Comparison of ENCODE assay signal across 8 cellular contexts in genomic region chr16:71230122-71230845, GRCh38. TPM values are rescaled to one million over a fixed set of nuclear protein-coding genes. Genes with fewer than 3 reads are reported as not detected.
A peak's percentile ranks its signal among the peaks of the same experiment; 100 is the strongest.
DNase-seq lines count a peak whose midpoint lies in the region; ATAC-seq and TF ChIP-seq lines count a peak whose summit lies in the region.

Gene HYDIN (minus strand): TSS chr16:71230722. CDS start chr16:71186895, 43,827 bp downstream.

- H3K9me3 ChIP-seq in body of pancreas: peaks cover 0 to 5% (median 0%) of the 10 kb centered on the region in 3 donors
- H3K9me3 ChIP-seq in testis: no peaks in the 10 kb centered on the region
- peaks cover 0 to 46% (median 0%) of the 10 kb centered on the region in 4 donors for H3K9me3 ChIP-seq in tibial nerve

- no peaks in the 10 kb centered on the region for H3K36me3 ChIP-seq in body of pancreas (replicated peaks in 1 of 2; ENCODE audit: insufficient read depth in 1 of 2, low read depth in 2 of 2)
- H3K36me3 ChIP-seq in kidney epithelial cell (ENCODE audit: control insufficient read depth, insufficient read depth, low read length): no peaks in the 10 kb centered on the region
- no peaks in the 10 kb centered on the region for H3K36me3 ChIP-seq in testis (ENCODE audit: low read depth, missing control alignments)
- H3K36me3 ChIP-seq in tibial nerve: no peaks in the 10 kb centered on the region

- H3K4me3 Mint-ChIP-seq in effector memory CD8-positive, alpha-beta T cell: no peak within 1 kb of the TSS

- TF ChIP-seq CTCF in body of pancreas (IDR thresholded peaks at IDR 0.05) (no peak), kidney epithelial cell (IDR thresholded peaks at IDR 0.05; ENCODE audit: insufficient read depth, low read length, poor library complexity, severe bottlenecking) (no peak), testis (IDR thresholded peaks at IDR 0.05) (no peak), tibial nerve (IDR thresholded peaks at IDR 0.05) (no peak)

- H3K27ac ChIP-seq in body of pancreas (peak within 1 kb of the TSS in 1 of 4 donors; percentile 10), testis (no peak within 1 kb of the TSS), tibial nerve (no peak within 1 kb of the TSS)

- H3K27ac Mint-ChIP-seq in effector memory CD8-positive, alpha-beta T cell: no peak within 1 kb of the TSS

- TF ChIP-seq EP300 in tibial nerve (IDR thresholded peaks at IDR 0.05): no peak

- peaks cover 26 to 30% of the 10 kb centered on the region in 2 donors for H3K27me3 Mint-ChIP-seq in effector memory CD8-positive, alpha-beta T cell

- TF ChIP-seq POLR2A in body of pancreas (IDR thresholded peaks at IDR 0.05) (peak in 1 of 3 donors; percentile 30), testis (IDR thresholded peaks at IDR 0.05) (no peak), tibial nerve (IDR thresholded peaks at IDR 0.05) (no peak)

- H3K4me1 ChIP-seq in body of pancreas: no peaks in the 10 kb centered on the region
- H3K4me1 ChIP-seq in testis: no peaks in the 10 kb centered on the region
- no peaks in the 10 kb centered on the region for H3K4me1 ChIP-seq in tibial nerve

- H3K27me3 ChIP-seq in body of pancreas: no peaks in the 10 kb centered on the region
- H3K27me3 ChIP-seq in kidney epithelial cell (ENCODE audit: control insufficient read depth, insufficient read depth, low read length): no peaks in the 10 kb centered on the region
- no peaks in the 10 kb centered on the region for H3K27me3 ChIP-seq in testis
- H3K27me3 ChIP-seq in tibial nerve: peaks cover 0 to 8% of the 10 kb centered on the region in 2 donors

- 4 to 7% methylated on average over 31 to 38 of the region's 38 CpGs for WGBS in body of pancreas, 2 donors
- 6 to 9% methylated on average over 30 to 38 of the region's 38 CpGs for WGBS in testis, 2 donors
- WGBS in tibial nerve, 2 donors: 10 to 11% methylated on average over 37 to 38 of the region's 38 CpGs

- no peaks in the 10 kb centered on the region for H3K4me1 Mint-ChIP-seq in effector memory CD8-positive, alpha-beta T cell (ENCODE audit: low read depth in 2 of 2)

- no peaks in the 10 kb centered on the region for H3K36me3 Mint-ChIP-seq in effector memory CD8-positive, alpha-beta T cell (ENCODE audit: insufficient read depth)

- H3K9me3 Mint-ChIP-seq in effector memory CD8-positive, alpha-beta T cell: peaks cover 2 to 25% of the 10 kb centered on the region in 2 donors

- ATAC-seq in body of pancreas: peak; percentile 94
- no peak for ATAC-seq in effector memory CD8-positive, alpha-beta T cell (replicated peaks)
- ATAC-seq in GM21528 (IDR thresholded peaks at IDR 0.05; ENCODE audit: low FRiP score, unreplicated experiment): no peak

- H3K4me3 ChIP-seq in body of pancreas: peak within 1 kb of the TSS in 1 of 2 donors; percentile 18
- H3K4me3 ChIP-seq in kidney epithelial cell (ENCODE audit: low read depth, low read length): peak within 1 kb of the TSS; percentile 65
- peak within 1 kb of the TSS; percentile 36 to 45 for H3K4me3 ChIP-seq in testis
- no peak within 1 kb of the TSS for H3K4me3 ChIP-seq in tibial nerve

- intact Hi-C loops in body of pancreas (cut with DNase I) (no loop called here), testis (cut with DNase I; ENCODE audit: low total_unique reads) (no loop called here)

- peak; percentile 2 for DNase-seq in GM04504 (ENCODE audit: low read depth)
- peak; percentile 12 for DNase-seq in NCI-H2107 (lab: John Stamatoyannopoulos, UW)
- DNase-seq in body of pancreas: peak; percentile 85 to 92 (median 90)
- DNase-seq in kidney epithelial cell (ENCODE audit: low read depth): peak; percentile 60
- peak; percentile 94 for DNase-seq in testis
- DNase-seq in effector memory CD8-positive, alpha-beta T cell: no peak
- no peak for DNase-seq in tibial nerve (ENCODE audit: low spot score in 2 of 2)

RNA-seq across cellular contexts. Expression of gene HYDIN, which starts in this region (rescaled TPM):
- total RNA-seq in body of pancreas: 1 to 10 TPM; 5.6 to 6.7 TPM
- 4.0 and 7.3 TPM in 2 replicates for total RNA-seq in kidney epithelial cell
- total RNA-seq in testis: 10 to 100 TPM; 29.6 to 54.7 TPM
- polyA plus RNA-seq in testis (ENCODE audit: insufficient read depth, low read depth, low replicate concordance): 30.3 TPM
- total RNA-seq in tibial nerve: 1 to 10 TPM in 2 of 4 donors, under 1 TPM in 2; 0.21 to 3.1 (median 0.91) TPM

Comparison
In these comparisons a context has a peak if more than half of its experiments do, and no peak if none do; other contexts are left out.
1. DNase-seq: peak in GM04504 (single experiment), NCI-H2107 (single experiment), body of pancreas (4 of 4), kidney epithelial cell (single experiment) and testis (single experiment); none in effector memory CD8-positive, alpha-beta T cell (0 of 3) and tibial nerve (0 of 2).
2. H3K4me3 ChIP-seq: peak in kidney epithelial cell (single experiment) and testis (2 of 2); none in tibial nerve (0 of 4).